ENCODE assay signal across 8 cellular contexts in genomic region chr14:22928237-22929103, GRCh38. TPM values are rescaled to one million over a fixed set of nuclear protein-coding genes. Genes with fewer than 3 reads are reported as not detected.
DNase-seq lines count a peak whose midpoint lies in the region; ATAC-seq, FAIRE-seq and TF ChIP-seq lines count a peak whose summit lies in the region.

No MANE protein-coding gene starts in this region.

- peaks cover 5% of the 10 kb centered on the region for H3K4me1 Mint-ChIP-seq in astrocyte (ENCODE audit: low read depth, unreplicated experiment)

- DNase-seq in cardiac muscle cell (ENCODE audit: low read depth in 1 of 2, low spot score in 1 of 2) (no peak), left cardiac atrium (no peak), astrocyte (ENCODE audit: low read depth) (no peak), left kidney (ENCODE audit: low read depth, low spot score) (peak; percentile 5), upper lobe of left lung (no peak), NCI-H510A (lab: John Stamatoyannopoulos, UW) (no peak)

- peak overlapping the region; percentile 79 for H3K4me3 ChIP-seq in cardiac muscle cell
- H3K4me3 ChIP-seq in astrocyte (ENCODE audit: insufficient read depth, low read depth, low read length) = peak overlapping the region; percentile 93
- H3K4me3 ChIP-seq in upper lobe of left lung = peak overlapping the region; percentile 55 to 95 (median 84)

- H3K9me3 ChIP-seq in cardiac muscle cell (ENCODE audit: low read depth) (no peaks in the 10 kb centered on the region), astrocyte (ENCODE audit: insufficient read depth, low read depth, low read length) (no peaks in the 10 kb centered on the region), upper lobe of left lung (no peaks in the 10 kb centered on the region)

- intact Hi-C loops in left cardiac atrium (cut with DNase I) = no loop called here

- no peak for ATAC-seq in left cardiac atrium
- ATAC-seq in upper lobe of left lung (ENCODE audit: low FRiP score in 2 of 2) = no peak
- ATAC-seq in HG03135 (IDR thresholded peaks at IDR 0.05; ENCODE audit: unreplicated experiment) = no peak
- no peak for ATAC-seq in HG03097 (IDR thresholded peaks at IDR 0.05; ENCODE audit: low FRiP score, unreplicated experiment)

- TF ChIP-seq CTCF in cardiac muscle cell (IDR thresholded peaks at IDR 0.05; ENCODE audit: low read depth, low read length) (no peak), astrocyte (IDR thresholded peaks at IDR 0.05; ENCODE audit: insufficient read depth, low read depth, low read length) (no peak), upper lobe of left lung (IDR thresholded peaks at IDR 0.05) (no peak)

- H3K4me2 ChIP-seq in astrocyte (ENCODE audit: low read length) = peak overlapping the region; percentile 99

- peaks cover 3% of the 10 kb centered on the region for H4K20me1 ChIP-seq in astrocyte (ENCODE audit: insufficient read depth, low read length)

- TF ChIP-seq EP300 in upper lobe of left lung (IDR thresholded peaks at IDR 0.05) = no peak

- H3K27ac ChIP-seq in cardiac muscle cell (peak overlapping the region; percentile 86), astrocyte (ENCODE audit: low read depth, low read length) (peak overlapping the region; percentile 90), upper lobe of left lung (peak overlapping the region; percentile 84 to 94 (median 89))

- peaks cover 19% of the 10 kb centered on the region for H3K36me3 Mint-ChIP-seq in astrocyte (ENCODE audit: low read depth, unreplicated experiment)

- H3K9me3 Mint-ChIP-seq in astrocyte (ENCODE audit: unreplicated experiment) = no peaks in the 10 kb centered on the region

- no peak for TF ChIP-seq POLR2A in upper lobe of left lung (IDR thresholded peaks at IDR 0.05)

- H3K4me1 ChIP-seq in cardiac muscle cell (ENCODE audit: low read depth) = peaks cover 7% of the 10 kb centered on the region
- H3K4me1 ChIP-seq in astrocyte (ENCODE audit: insufficient read depth, low read length) = peaks cover 16% of the 10 kb centered on the region
- H3K4me1 ChIP-seq in upper lobe of left lung = peaks cover 10 to 31% (median 18%) of the 10 kb centered on the region in 4 donors

- peak overlapping the region; percentile 96 for H3K9ac ChIP-seq in astrocyte (ENCODE audit: low read length)

- peaks cover 22% of the 10 kb centered on the region for H3K36me3 ChIP-seq in cardiac muscle cell
- peaks cover 21% of the 10 kb centered on the region for H3K36me3 ChIP-seq in astrocyte (ENCODE audit: insufficient read depth, low read length)
- H3K36me3 ChIP-seq in upper lobe of left lung = peaks cover 10 to 30% (median 21%) of the 10 kb centered on the region in 4 donors

- no peak overlapping the region for H3K27ac Mint-ChIP-seq in astrocyte (ENCODE audit: unreplicated experiment)

- H3K27me3 ChIP-seq in cardiac muscle cell (no peaks in the 10 kb centered on the region), astrocyte (ENCODE audit: insufficient read depth, low read length) (no peaks in the 10 kb centered on the region), upper lobe of left lung (no peaks in the 10 kb centered on the region)

- no peaks in the 10 kb centered on the region for H3K27me3 Mint-ChIP-seq in astrocyte (ENCODE audit: low read depth, unreplicated experiment)

- H2AFZ ChIP-seq in astrocyte (ENCODE audit: low read depth, low read length) = peak overlapping the region; percentile 90

- no peak overlapping the region for H3K4me3 Mint-ChIP-seq in astrocyte (ENCODE audit: unreplicated experiment)

- peaks cover 30% of the 10 kb centered on the region for H3K79me2 ChIP-seq in astrocyte (ENCODE audit: insufficient read depth, low read length)

- WGBS in upper lobe of left lung, 2 donors = 10 to 11% methylated on average over 12 of the region's 12 CpGs

- FAIRE-seq in astrocyte (lab: Jason Lieb, UNC) = no peak

RNA-seq across cellular contexts. Expression of gene PRMT5, which starts 0.7 kb away (rescaled TPM):
- total RNA-seq in cardiac muscle cell (53.9 and 62.7 TPM in 2 replicates), left cardiac atrium (10 to 100 TPM; 46.9 to 48.6 TPM), astrocyte (84.2 and 91.6 TPM in 2 replicates), upper lobe of left lung (10 to 100 TPM; 21.4 to 51.3 (median 39.2) TPM)
- 131 and 134 TPM in 2 replicates for polyA plus RNA-seq in cardiac muscle cell

RNA-seq across cellular contexts. Expression of gene RBM23, which starts 9.5 kb away (rescaled TPM):
- total RNA-seq in cardiac muscle cell (97.6 and 107 TPM in 2 replicates), left cardiac atrium (10 to 100 TPM; 48.8 to 54.6 TPM), astrocyte (43.9 and 49.3 TPM in 2 replicates), upper lobe of left lung (10 to 100 TPM; 63.3 to 96.8 (median 91.9) TPM)
- 93.4 and 94.7 TPM in 2 replicates for polyA plus RNA-seq in cardiac muscle cell

RNA-seq across cellular contexts. Expression of gene HAUS4, which starts 28.4 kb away (rescaled TPM):
- total RNA-seq in cardiac muscle cell (60.7 and 84.5 TPM in 2 replicates), left cardiac atrium (10 to 100 TPM; 17.2 to 23.9 TPM), astrocyte (6.6 and 10.4 TPM in 2 replicates), upper lobe of left lung (100 to 1,000 TPM in 2 of 6 donors, 10 to 100 TPM in 4; 44.3 to 137 (median 78.9) TPM)
- polyA plus RNA-seq in cardiac muscle cell = 28.3 and 59.7 TPM in 2 replicates

RNA-seq across cellular contexts. Expression of gene REM2, which starts 45.4 kb away (rescaled TPM):
- total RNA-seq in cardiac muscle cell (1.6 and 5.1 TPM in 2 replicates), left cardiac atrium (under 1 TPM in 1 of 2 donors, not detected in 1; 0.12 TPM), astrocyte (0.48 and 0.79 TPM in 2 replicates), upper lobe of left lung (1 to 10 TPM; 1.0 to 6.3 (median 1.2) TPM)
- 2.7 and 7.1 TPM in 2 replicates for polyA plus RNA-seq in cardiac muscle cell

RNA-seq across cellular contexts. Expression of gene AJUBA, which starts 53.9 kb away (rescaled TPM):
- total RNA-seq in cardiac muscle cell = 33.8 and 39.3 TPM in 2 replicates
- 18.9 and 19.9 TPM in 2 replicates for polyA plus RNA-seq in cardiac muscle cell
- total RNA-seq in left cardiac atrium = 1 to 10 TPM; 7.0 to 8.0 TPM
- total RNA-seq in astrocyte = 117 and 146 TPM in 2 replicates
- 10 to 100 TPM; 34.4 to 50.3 (median 39.5) TPM for total RNA-seq in upper lobe of left lung
